ENCODE assay signal across 8 cellular contexts in the genomic region with DNA sequence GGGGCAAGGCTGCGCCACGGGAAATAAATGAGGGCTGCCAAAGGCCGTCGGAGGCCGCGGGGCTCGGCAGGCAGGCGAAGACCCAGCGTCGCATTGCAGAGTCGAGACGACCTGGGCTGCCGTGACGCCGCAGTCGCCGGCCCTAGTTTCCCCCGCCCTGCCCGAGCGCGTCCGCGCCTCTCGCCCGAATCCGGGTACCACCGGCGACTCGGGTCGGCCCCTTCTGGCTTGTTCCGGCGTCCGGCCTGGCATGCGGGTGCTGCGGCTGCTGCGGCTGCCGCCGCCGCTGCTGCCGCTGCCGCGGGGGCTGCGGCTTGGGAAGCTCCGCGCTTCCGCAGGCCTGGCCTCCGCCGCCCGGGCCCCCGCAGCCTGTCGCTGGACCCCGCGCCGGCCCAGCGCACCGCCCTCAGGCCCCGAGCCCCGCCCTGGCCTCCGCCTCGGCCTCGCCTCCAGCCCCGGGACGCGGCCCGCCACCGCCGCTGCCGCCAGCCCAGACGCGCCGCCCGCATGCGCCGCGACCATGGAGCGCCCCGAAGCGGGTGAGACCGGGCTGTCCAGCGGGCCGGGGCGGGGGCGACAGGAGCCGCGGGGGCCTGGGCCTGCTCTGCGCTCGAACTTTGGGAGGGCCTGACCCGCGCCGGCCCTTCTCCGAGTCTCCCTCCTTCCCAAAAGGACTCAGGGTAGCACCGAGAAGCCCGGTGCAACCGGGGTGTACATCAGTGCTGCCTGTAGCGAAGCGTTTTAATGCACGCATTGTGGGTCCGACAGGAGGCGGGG. TPM values are rescaled to one million over a fixed set of nuclear protein-coding genes. Genes with fewer than 3 reads are reported as not detected.
A peak's percentile ranks its signal among the peaks of the same experiment; 100 is the strongest.
DNase-seq lines count a peak whose midpoint lies in the region; ATAC-seq and TF ChIP-seq lines count a peak whose summit lies in the region.

A gene (plus strand): TSS at position 224 of the 777 bp plus-strand sequence. CDS start 297 bp downstream, at position 521.

- H3K27ac ChIP-seq in DOHH2 (ENCODE audit: low read depth, low read length) = no peak within 1 kb of the TSS

- H3K9me3 Mint-ChIP-seq in IgD-negative memory B cell = no peaks in the 10 kb centered on the region
- H3K9me3 Mint-ChIP-seq in immature natural killer cell = no peaks in the 10 kb centered on the region

- H3K4me1 Mint-ChIP-seq in IgD-negative memory B cell (peaks cover 10 to 26% (median 20%) of the 10 kb centered on the region in 3 donors), immature natural killer cell (peaks cover 25 to 46% of the 10 kb centered on the region in 2 donors)

- no peaks in the 10 kb centered on the region for H3K9me2 ChIP-seq in DOHH2 (replicated peaks; ENCODE audit: control insufficient read depth, low read length)

- H3K36me3 ChIP-seq in DOHH2 (ENCODE audit: control insufficient read depth, low read length) = no peaks in the 10 kb centered on the region

- H3K9me3 ChIP-seq in DOHH2 (ENCODE audit: control insufficient read depth, insufficient read depth, low read length) = no peaks in the 10 kb centered on the region

- H3K4me2 ChIP-seq in DOHH2 (ENCODE audit: low read length) = peak within 1 kb of the TSS; percentile 68

- H3K4me3 Mint-ChIP-seq in IgD-negative memory B cell = peak within 1 kb of the TSS; percentile 90 to 100 (median 98)
- peak within 1 kb of the TSS; percentile 94 to 98 (median 97) for H3K4me3 Mint-ChIP-seq in immature natural killer cell

- H3K27ac Mint-ChIP-seq in IgD-negative memory B cell = peak within 1 kb of the TSS; percentile 95 to 96 (median 96)
- peak within 1 kb of the TSS; percentile 90 to 97 (median 96) for H3K27ac Mint-ChIP-seq in immature natural killer cell

- H3K4me3 ChIP-seq in DOHH2 (ENCODE audit: low read length) = peak within 1 kb of the TSS; percentile 81
- H3K4me3 ChIP-seq in WI38 (ENCODE audit: low read depth, low read length) = peak within 1 kb of the TSS; percentile 71
- peak within 1 kb of the TSS; percentile 64 to 69 for H3K4me3 ChIP-seq in cardiac fibroblast (replicated peaks in 1 of 2; ENCODE audit: low read depth in 2 of 2, low read length in 2 of 2)

- no peaks in the 10 kb centered on the region for H3K27me3 Mint-ChIP-seq in IgD-negative memory B cell
- H3K27me3 Mint-ChIP-seq in immature natural killer cell (ENCODE audit: low read depth in 3 of 3) = peaks cover 7 to 13% (median 9%) of the 10 kb centered on the region in 3 donors

- no peak for TF ChIP-seq CTCF in DOHH2 (IDR thresholded peaks at IDR 0.05; ENCODE audit: low read depth, low read length, poor library complexity, severe bottlenecking)
- no peak for TF ChIP-seq CTCF in WI38 (IDR thresholded peaks at IDR 0.05; ENCODE audit: low read depth, low read length)
- TF ChIP-seq CTCF in cardiac fibroblast (IDR thresholded peaks at IDR 0.05; ENCODE audit: low read depth, low read length) = no peak

- peaks cover 23% of the 10 kb centered on the region for H3K27me3 ChIP-seq in DOHH2 (ENCODE audit: control insufficient read depth, low read length)

- no peaks in the 10 kb centered on the region for H3K79me2 ChIP-seq in DOHH2 (ENCODE audit: control insufficient read depth, low read length)

- H3K4me1 ChIP-seq in DOHH2 (ENCODE audit: control insufficient read depth, low read length) = peaks cover 23% of the 10 kb centered on the region

- DNase-seq in cardiac fibroblast (ENCODE audit: low read depth in 2 of 2) (peak; percentile 73 to 81), immature natural killer cell (peak; percentile 68 to 73 (median 69)), smooth muscle cell of the brain vasculature (ENCODE audit: low read depth, low spot score) (peak; percentile 20), NCI-H2029 treated with DMSO at 0.1 percent for 48 hours (lab: John Stamatoyannopoulos, UW) (no peak)

- H3K36me3 Mint-ChIP-seq in IgD-negative memory B cell (no peaks in the 10 kb centered on the region), immature natural killer cell (peaks cover 0 to 4% (median 0%) of the 10 kb centered on the region in 3 donors)

- 0 out of 2 replicates have a peak, but pooled peaks cover 2% of the 10 kb centered on the region for H3F3A ChIP-seq in DOHH2 (ENCODE audit: control insufficient read depth, insufficient read depth)

- ATAC-seq in GM21619 (IDR thresholded peaks at IDR 0.05; ENCODE audit: unreplicated experiment) = peak; percentile 77

- no peaks in the 10 kb centered on the region for H4K20me1 ChIP-seq in DOHH2 (ENCODE audit: control insufficient read depth, insufficient read depth, low read depth, low read length)

RNA-seq across cellular contexts. Expression of the gene that starts here (rescaled TPM):
- polyA plus RNA-seq in IgD-negative memory B cell (2.8 TPM), immature natural killer cell (10 to 100 TPM; 11.0 to 15.1 (median 12.0) TPM)
